ENCODE assay signal across 28 cellular contexts in genomic region chr20:46721476-46721875, GRCh38.
"Had no signal": no experiment of that assay in that cellular context is flagged by ENCODE, and none has a peak within 500 bp of the region (broad histone marks: within the 10 kb centered on the region; RNA-seq: fewer than 3 reads in every experiment).

No MANE protein-coding gene starts in this region.

- H3K9me3 Mint-ChIP-seq: natural killer cell treated with Interleukin-12 subunit alpha and Interleukin-12 subunit beta and Interleukin-15 and Interleukin-18, amount 100 ng/mL, for 72 hours had no signal

- H3K27me3 ChIP-seq: neutrophil, pancreas, right lobe of liver, sigmoid colon, stomach, testis, tibial artery, transverse colon, upper lobe of right lung, uterus had no signal

- H3K4me3 Mint-ChIP-seq: naive B cell; naive thymus-derived CD8-positive, alpha-beta T cell; natural killer cell treated with Interleukin-12 subunit alpha and Interleukin-12 subunit beta and Interleukin-15 and Interleukin-18, amount 100 ng/mL, for 72 hours; nephron progenitor cell; neural crest cell; stimulated activated effector memory CD8-positive, alpha-beta T cell treated with anti-CD3 and anti-CD28 coated beads, Interleukin-12 subunit alpha, Interleukin-12 subunit beta, amount 100 ng/mL, for 72 hours; stimulated activated naive B cell treated with anti-CD40 and anti-IgM and Interleukin-4, amounts not matched to agents 10 μg/mL and 1 μg/mL and 100 μg/mL, for 72 hours; type B pancreatic cell had no signal

- H3K4me1 ChIP-seq: pancreas, prostate gland, right lobe of liver, sigmoid colon, stomach, testis, tibial artery, transverse colon, upper lobe of right lung, uterus had no signal

- H3K4me1 Mint-ChIP-seq: naive B cell; naive thymus-derived CD8-positive, alpha-beta T cell; nephron progenitor cell; neural crest cell; stimulated activated effector memory CD8-positive, alpha-beta T cell treated with anti-CD3 and anti-CD28 coated beads, Interleukin-12 subunit alpha, Interleukin-12 subunit beta, amount 100 ng/mL, for 72 hours; stimulated activated naive B cell treated with anti-CD40 and anti-IgM and Interleukin-4, amounts not matched to agents 10 μg/mL and 1 μg/mL and 100 μg/mL, for 72 hours had no signal

- H3K4me3 ChIP-seq: pancreas, prostate gland, right lobe of liver, sigmoid colon, stomach, testis, tibial artery, transverse colon, upper lobe of right lung, uterus had no signal

- H3K27ac Mint-ChIP-seq: naive B cell; naive thymus-derived CD8-positive, alpha-beta T cell; natural killer cell treated with Interleukin-12 subunit alpha and Interleukin-12 subunit beta and Interleukin-15 and Interleukin-18, amount 100 ng/mL, for 72 hours; nephron progenitor cell; stimulated activated effector memory CD8-positive, alpha-beta T cell treated with anti-CD3 and anti-CD28 coated beads, Interleukin-12 subunit alpha, Interleukin-12 subunit beta, amount 100 ng/mL, for 72 hours; stimulated activated naive B cell treated with anti-CD40 and anti-IgM and Interleukin-4, amounts not matched to agents 10 μg/mL and 1 μg/mL and 100 μg/mL, for 72 hours; type B pancreatic cell had no signal

- H3K27me3 Mint-ChIP-seq: natural killer cell treated with Interleukin-12 subunit alpha and Interleukin-12 subunit beta and Interleukin-15 and Interleukin-18, amount 100 ng/mL, for 72 hours; type B pancreatic cell had no signal

- H3K9me3 ChIP-seq: neutrophil, pancreas, prostate gland, right lobe of liver, testis, transverse colon, uterus had no signal

- DNase-seq: naive B cell; naive thymus-derived CD8-positive, alpha-beta T cell; nephron progenitor cell; nucleus accumbens; pancreas; retina; right cardiac atrium; right lobe of liver; sigmoid colon; small intestine; stimulated activated CD4-positive, alpha-beta T cell treated with anti-CD3 and anti-CD28 coated beads, Interleukin-15, amount 100 ng/mL, for 24 hours; stimulated activated CD4-positive, alpha-beta T cell treated with anti-CD3 and anti-CD28 coated beads, Interleukin-2, amount 100 ng/mL, for 24 hours; stimulated activated CD4-positive, alpha-beta T cell treated with anti-CD3 and anti-CD28 coated beads, Interleukin-2, amount 100 ng/mL, for 48 hours; stimulated activated CD4-positive, alpha-beta T cell treated with anti-CD3 and anti-CD28 coated beads, Interleukin-4, amount 100 ng/mL, for 24 hours; stimulated activated naive B cell treated with anti-CD40 and anti-IgM and Interleukin-4, amounts not matched to agents 10 μg/mL and 1 μg/mL and 100 μg/mL, for 72 hours; stimulated activated naive CD4-positive, alpha-beta T cell treated with Interleukin-2 at 50 U/mL for 16 hours; stomach; testis; tibial artery; transverse colon; upper lobe of right lung; uterus had no signal

- ATAC-seq: naive thymus-derived CD8-positive, alpha-beta T cell; right cardiac atrium; stimulated activated naive B cell treated with anti-CD40 and anti-IgM and Interleukin-4, amounts not matched to agents 10 μg/mL and 1 μg/mL and 100 μg/mL, for 72 hours; upper lobe of right lung had no signal

- H3K36me3 ChIP-seq: neutrophil, prostate gland, right lobe of liver, transverse colon, upper lobe of right lung, uterus had no signal

- H3K27ac ChIP-seq: neutrophil, pancreas, prostate gland, right lobe of liver, sigmoid colon, stomach, testis, tibial artery, transverse colon, upper lobe of right lung, uterus had no signal
